Comparison of ENCODE assay signal across 1 cellular context in genomic region chr18:57561728-57562423, GRCh38.
TF ChIP-seq lines count a peak whose summit lies in the region.

No MANE protein-coding gene starts in this region.

TF ChIP-seq in K562, 482 proteins besides CTCF, POLR2A, EP300 and RAD21 (continued from another document):
- TF ChIP-seq DEAF1 (CRISPR knock-in tag; IDR thresholded peaks at IDR 0.05) (peak; percentile 61; the same call in 1 of the 2 replicates), ELF1 (tag; IDR thresholded peaks at IDR 0.05) (no peak), RNF219 (CRISPR knock-in tag; IDR thresholded peaks at IDR 0.05) (no peak), ZNF133 (CRISPR knock-in tag; IDR thresholded peaks at IDR 0.05) (no peak), SMC3 (conservative IDR thresholded peaks at IDR 0.05; ENCODE audit: insufficient read depth, low read depth, low read length) (peak; percentile 29; the same call in 1 of the 2 replicates)
